ENCODE assay signal across 10 cellular contexts in genomic region chr5:171337207-171337562, GRCh38. TPM values are rescaled to one million over a fixed set of nuclear protein-coding genes. Genes with fewer than 3 reads are reported as not detected.
DNase-seq lines count a peak whose midpoint lies in the region; ATAC-seq and TF ChIP-seq lines count a peak whose summit lies in the region.
"Had no signal": no experiment of that assay in that cellular context is flagged by ENCODE, and none has a peak within 500 bp of the region (broad histone marks: within the 10 kb centered on the region; RNA-seq: fewer than 3 reads in every experiment).

No MANE protein-coding gene starts in this region.

- peaks cover 2 to 29% (median 18%) of the 10 kb centered on the region in 3 donors for H3K27me3 Mint-ChIP-seq in immature natural killer cell (ENCODE audit: low read depth in 3 of 3)

- H3K27ac Mint-ChIP-seq in immature natural killer cell: no peak overlapping the region

- H3K27me3 ChIP-seq in heart left ventricle (peaks cover 0 to 73% (median 22%) of the 10 kb centered on the region in 9 donors), ascending aorta (no peaks in the 10 kb centered on the region), testis (no peaks in the 10 kb centered on the region)

- H3K4me3 Mint-ChIP-seq in immature natural killer cell: peak overlapping the region; percentile 20 to 80 (median 69)

- no peak for ATAC-seq in heart left ventricle
- no peak for ATAC-seq in Right ventricle myocardium superior (ENCODE audit: poor library complexity)
- no peak for ATAC-seq in GM21576 (IDR thresholded peaks at IDR 0.05; ENCODE audit: unreplicated experiment)

- H3K4me3 ChIP-seq in heart left ventricle (peak overlapping the region in 10 of 12 donors; percentile 20 to 56 (median 38)), ascending aorta (peak overlapping the region; percentile 1 to 17), testis (peak overlapping the region; percentile 19 to 59)

- H3K9me3 Mint-ChIP-seq in immature natural killer cell: no peaks in the 10 kb centered on the region

- H3K36me3 Mint-ChIP-seq in immature natural killer cell: no peaks in the 10 kb centered on the region

- H3K27ac ChIP-seq in heart left ventricle (no peak overlapping the region), ascending aorta (no peak overlapping the region), testis (no peak overlapping the region)
- H3K27ac ChIP-seq: cardiac muscle cell had no signal

- WGBS in heart left ventricle, 4 donors: 25 to 33% (median 29%) methylated on average over 10 to 11 of the region's 11 CpGs
- WGBS in testis, 2 donors: 21 to 24% methylated on average over 11 of the region's 11 CpGs

- H3K4me1 ChIP-seq in heart left ventricle: peaks cover 0 to 11% (median 0%) of the 10 kb centered on the region in 12 donors
- no peaks in the 10 kb centered on the region for H3K4me1 ChIP-seq in ascending aorta
- peaks cover 3% of the 10 kb centered on the region for H3K4me1 ChIP-seq in testis

- H3K9me3 ChIP-seq in heart left ventricle (no peaks in the 10 kb centered on the region), ascending aorta (no peaks in the 10 kb centered on the region), testis (no peaks in the 10 kb centered on the region)

- no peak for TF ChIP-seq CTCF in heart left ventricle (IDR thresholded peaks at IDR 0.05)
- TF ChIP-seq CTCF in ascending aorta (IDR thresholded peaks at IDR 0.05): no peak
- TF ChIP-seq CTCF in testis (IDR thresholded peaks at IDR 0.05): peak in 1 of 3 experiments; percentile 5

- intact Hi-C loops in heart left ventricle (cut with DNase I): loop anchor here (1.0 to 10.0 kb wide), 10 partner anchors 130 to 700 kb away; no protein-coding TSS in a partner anchor
- intact Hi-C loops in Right ventricle myocardium superior (cut with DNase I): loop anchor here (5.0 to 10.0 kb wide), 2 partner anchors 130 to 602 kb away; no protein-coding TSS in a partner anchor
- intact Hi-C loops in ascending aorta (cut with DNase I): loop anchor here (5.0 kb wide), 1 partner anchor 130 kb away; no protein-coding TSS in a partner anchor
- intact Hi-C loops in testis (cut with DNase I; ENCODE audit: low total_unique reads): no loop called here

- DNase-seq in heart left ventricle (no peak), Right ventricle myocardium superior (no peak), ascending aorta (ENCODE audit: low spot score in 2 of 2) (no peak), immature natural killer cell (no peak), testis (no peak), germinal center (ENCODE audit: low spot score) (no peak), inferior parietal cortex (ENCODE audit: extremely low spot score) (no peak)

- H3K4me1 Mint-ChIP-seq in immature natural killer cell: peaks cover 11 to 13% of the 10 kb centered on the region in 2 donors

- H3K36me3 ChIP-seq in heart left ventricle (no peaks in the 10 kb centered on the region), ascending aorta (no peaks in the 10 kb centered on the region), testis (ENCODE audit: low read depth, missing control alignments) (no peaks in the 10 kb centered on the region)
- H3K36me3 ChIP-seq: cardiac muscle cell had no signal

- TF ChIP-seq POLR2A in heart left ventricle (IDR thresholded peaks at IDR 0.05): no peak
- TF ChIP-seq POLR2A in testis (IDR thresholded peaks at IDR 0.05): no peak

RNA-seq across cellular contexts. Expression of gene TLX3, which starts 28.1 kb away (rescaled TPM):
- under 1 TPM in 1 of 9 donors, not detected in 8; 0.15 TPM for total RNA-seq in heart left ventricle
- polyA plus RNA-seq in heart left ventricle: not detected
- not detected for total RNA-seq in Right ventricle myocardium superior
- not detected for total RNA-seq in ascending aorta
- polyA plus RNA-seq in immature natural killer cell: not detected
- not detected for total RNA-seq in testis
- polyA plus RNA-seq in testis (ENCODE audit: insufficient read depth, low read depth, low replicate concordance): 0.21 TPM
- total RNA-seq: cardiac muscle cell, mononuclear cell had no signal
- polyA plus RNA-seq: cardiac muscle cell had no signal

RNA-seq across cellular contexts. Expression of gene NPM1, which starts 50.5 kb away (rescaled TPM):
- total RNA-seq in heart left ventricle (100 to 1,000 TPM; 240 to 569 (median 442) TPM), Right ventricle myocardium superior (342 TPM), ascending aorta (269 TPM), testis (100 to 1,000 TPM; 398 to 430 TPM)
- polyA plus RNA-seq in heart left ventricle (1,000 to 10,000 TPM in 1 of 2 donors, 100 to 1,000 TPM in 1; 417 to 1,458 TPM), immature natural killer cell (100 to 1,000 TPM; 274 to 417 (median 355) TPM), testis (ENCODE audit: insufficient read depth, low read depth, low replicate concordance) (835 TPM)
